ENCODE assay signal across 26 cellular contexts in the genomic region with DNA sequence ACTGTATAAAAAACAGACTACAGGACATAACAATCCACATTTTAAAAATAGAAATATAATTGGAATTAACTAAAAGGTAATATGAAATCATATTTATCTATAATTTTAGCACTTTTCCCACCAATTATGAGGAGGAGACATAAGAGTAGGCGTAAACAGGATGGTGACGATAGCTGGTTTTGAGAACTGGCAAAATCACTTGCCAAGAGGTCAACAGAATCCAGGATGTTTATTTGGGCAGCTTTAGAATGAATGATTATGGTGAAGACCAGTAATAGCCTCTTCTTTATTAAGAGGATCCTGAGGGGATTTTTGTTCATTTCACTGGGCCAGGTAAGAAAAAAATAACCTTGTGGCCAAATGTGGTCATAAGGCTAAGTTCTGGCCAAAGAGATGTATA.
DNase-seq lines count a peak whose midpoint lies in the region; ATAC-seq, FAIRE-seq and TF ChIP-seq lines count a peak whose summit lies in the region.
"Had no signal": no experiment of that assay in that cellular context is flagged by ENCODE, and none has a peak within 500 bp of the region (broad histone marks: within the 10 kb centered on the region; RNA-seq: fewer than 3 reads in every experiment).

No MANE protein-coding gene starts in this region.

- H3K36me3 Mint-ChIP-seq in activated T-helper 17 cell treated with anti-CD3 and anti-CD28 coated beads, Interleukin-2, amount 50 U/mL, for 72 hours (ENCODE audit: low read depth), result peaks cover 11% of the 10 kb centered on the region

- TF ChIP-seq CTCF in WERI-Rb-1 (IDR thresholded peaks at IDR 0.05; ENCODE audit: low read depth, low read length) (no peak), endothelial cell of umbilical vein (IDR thresholded peaks at IDR 0.05; ENCODE audit: extremely low read depth in 1 of 2, insufficient read depth in 1 of 2, low read depth in 1 of 2, low read length in 2 of 2) (no peak)

- no peaks in the 10 kb centered on the region for H3K9me3 Mint-ChIP-seq in activated T-helper 17 cell treated with anti-CD3 and anti-CD28 coated beads, Interleukin-2, amount 50 U/mL, for 72 hours
- H3K9me3 Mint-ChIP-seq: CD4-positive, alpha-beta memory T cell; CD4-positive, CD25-positive, alpha-beta regulatory T cell; CD8-positive, alpha-beta memory T cell had no signal

- dilution Hi-C loops in endothelial cell of umbilical vein (cut with MboI; ENCODE audit: extremely low pct_ligation_motif_present, low sequenced_read_pairs), result no loop called here

- no peak for DNase-seq in WERI-Rb-1
- peak; percentile 49 for DNase-seq in dermis blood vessel endothelial cell
- peak; percentile 51 for DNase-seq in endothelial cell of umbilical vein (ENCODE audit: low read depth, low spot score)
- peak; percentile 0 for DNase-seq in pulmonary artery endothelial cell (ENCODE audit: low read depth, low spot score)
- DNase-seq in C1 segment of cervical spinal cord (lab: John Stamatoyannopoulos, UW), result no peak
- DNase-seq: AML-193; CD4-positive, alpha-beta memory T cell; CD4-positive, CD25-positive, alpha-beta regulatory T cell; CD8-positive, alpha-beta memory T cell; COR-L47; DMS 273 treated with DMSO at 0.1 percent for 48 hours; DMS153; DMS53; DMS79; DND-41; EL; GDM1 had no signal

- no peak overlapping the region for H3K4me2 ChIP-seq in endothelial cell of umbilical vein (ENCODE audit: insufficient read depth, low read length)
- H3K4me2 ChIP-seq: A549; BLaER1 treated with 17β-estradiol and CSF1 and Interleukin-3, amounts not matched to agents 10 nM and 100 nM had no signal

- peak overlapping the region; percentile 76 for H3K27ac ChIP-seq in WERI-Rb-1
- no peak overlapping the region for H3K27ac ChIP-seq in endothelial cell of umbilical vein (ENCODE audit: insufficient read depth, low read depth, low read length)
- H3K27ac ChIP-seq: A549; BLaER1 treated with 17β-estradiol and CSF1 and Interleukin-3, amounts not matched to agents 10 nM and 100 nM had no signal

- no peak overlapping the region for H3K4me3 Mint-ChIP-seq in activated T-helper 17 cell treated with anti-CD3 and anti-CD28 coated beads, Interleukin-2, amount 50 U/mL, for 72 hours
- H3K4me3 Mint-ChIP-seq: B cell; CD14-positive monocyte; CD4-positive, alpha-beta memory T cell; CD4-positive, CD25-positive, alpha-beta regulatory T cell; CD8-positive, alpha-beta memory T cell had no signal

- no peaks in the 10 kb centered on the region for H4K20me1 ChIP-seq in endothelial cell of umbilical vein (replicated peaks; ENCODE audit: control insufficient read depth, extremely low read depth, insufficient read depth, low read length)
- H4K20me1 ChIP-seq: BLaER1 treated with 17β-estradiol and CSF1 and Interleukin-3, amounts not matched to agents 10 nM and 100 nM had no signal

- H2AFZ ChIP-seq in endothelial cell of umbilical vein (ENCODE audit: low read depth, low read length), result no peak overlapping the region

- CTCF ChIA-PET in endothelial cell of umbilical vein (lab: Charles Lee), result interaction anchor here (1.1 to 1.9 kb wide), 2 partner anchors 8 to 30 kb away, joined by 3 to 9 read pairs; no protein-coding TSS in a partner anchor

- no peaks in the 10 kb centered on the region for H3K27me3 Mint-ChIP-seq in activated T-helper 17 cell treated with anti-CD3 and anti-CD28 coated beads, Interleukin-2, amount 50 U/mL, for 72 hours
- H3K27me3 Mint-ChIP-seq: B cell; CD4-positive, alpha-beta memory T cell; CD4-positive, CD25-positive, alpha-beta regulatory T cell; CD8-positive, alpha-beta memory T cell had no signal

- H3K27me3 ChIP-seq in WERI-Rb-1 (ENCODE audit: insufficient read depth, low read depth, severe bottlenecking), result no peaks in the 10 kb centered on the region
- no peaks in the 10 kb centered on the region for H3K27me3 ChIP-seq in endothelial cell of umbilical vein (ENCODE audit: control insufficient read depth in 2 of 2, insufficient read depth in 2 of 2, low read length in 2 of 2)
- H3K27me3 ChIP-seq: BLaER1 treated with 17β-estradiol and CSF1 and Interleukin-3, amounts not matched to agents 10 nM and 100 nM had no signal

- no TSS peak for BruUV-seq in endothelial cell of umbilical vein (replicated peaks; lab: Mats Ljungman, UMichigan)

- POLR2A ChIA-PET in endothelial cell of umbilical vein (lab: Charles Lee), result no interaction called here

- peaks cover 5% of the 10 kb centered on the region for H3K4me1 Mint-ChIP-seq in activated T-helper 17 cell treated with anti-CD3 and anti-CD28 coated beads, Interleukin-2, amount 50 U/mL, for 72 hours

- no peak for TF ChIP-seq POLR2A in endothelial cell of umbilical vein (IDR thresholded peaks at IDR 0.05; ENCODE audit: low read depth, low read length)

- intact Hi-C loops in endothelial cell of umbilical vein (cut with micrococcal nuclease), result no loop called here

- H3K36me3 ChIP-seq in WERI-Rb-1 (no peaks in the 10 kb centered on the region), endothelial cell of umbilical vein (ENCODE audit: control insufficient read depth in 2 of 2, extremely low read depth in 1 of 2, insufficient read depth in 2 of 2, low read length in 2 of 2) (no peaks in the 10 kb centered on the region)

- no peaks in the 10 kb centered on the region for H3K79me2 ChIP-seq in endothelial cell of umbilical vein (ENCODE audit: control insufficient read depth, insufficient read depth, low read length)

- H3K9me1 ChIP-seq in endothelial cell of umbilical vein (replicated peaks; ENCODE audit: control insufficient read depth, extremely low read depth, insufficient read depth, low read length), result no peaks in the 10 kb centered on the region

- no peak for ATAC-seq in activated T-helper 17 cell treated with anti-CD3 and anti-CD28 coated beads, Interleukin-2, amount 50 U/mL, for 72 hours (replicated peaks)
- ATAC-seq in GM19397 (IDR thresholded peaks at IDR 0.05; ENCODE audit: unreplicated experiment), result no peak
- ATAC-seq: A549, GM12878 had no signal

- H3K4me3 ChIP-seq in WERI-Rb-1 (ENCODE audit: low read depth, low read length), result no peak overlapping the region
- no peak overlapping the region for H3K4me3 ChIP-seq in endothelial cell of umbilical vein (replicated peaks in 1 of 3; ENCODE audit: insufficient read depth in 1 of 3, low read depth in 1 of 3, low read length in 3 of 3)
- H3K4me3 ChIP-seq: A549; BLaER1 treated with 17β-estradiol and CSF1 and Interleukin-3, amounts not matched to agents 10 nM and 100 nM; GM12878 had no signal

- no peaks in the 10 kb centered on the region for H3K9me3 ChIP-seq in WERI-Rb-1 (ENCODE audit: severe bottlenecking)
- no peaks in the 10 kb centered on the region for H3K9me3 ChIP-seq in endothelial cell of umbilical vein (replicated peaks; ENCODE audit: control insufficient read depth, insufficient read depth, low read length)
- H3K9me3 ChIP-seq: A549; BLaER1 treated with 17β-estradiol and CSF1 and Interleukin-3, amounts not matched to agents 10 nM and 100 nM had no signal

- no peaks in the 10 kb centered on the region for H3K4me1 ChIP-seq in endothelial cell of umbilical vein (ENCODE audit: control insufficient read depth, extremely low read depth, insufficient read depth, low read length)
- H3K4me1 ChIP-seq: A549 had no signal

- no peak overlapping the region for H3K9ac ChIP-seq in endothelial cell of umbilical vein (replicated peaks; ENCODE audit: extremely low read depth, insufficient read depth, low read length)
- H3K9ac ChIP-seq: BLaER1 treated with 17β-estradiol and CSF1 and Interleukin-3, amounts not matched to agents 10 nM and 100 nM had no signal

- no peak overlapping the region for H3K27ac Mint-ChIP-seq in activated T-helper 17 cell treated with anti-CD3 and anti-CD28 coated beads, Interleukin-2, amount 50 U/mL, for 72 hours
- H3K27ac Mint-ChIP-seq: B cell; CD14-positive monocyte; CD4-positive, alpha-beta memory T cell; CD8-positive, alpha-beta memory T cell had no signal

- no peak for FAIRE-seq in endothelial cell of umbilical vein (lab: Jason Lieb, UNC)
- FAIRE-seq: A549, GM12878, GM12892, GM18507 had no signal

TF ChIP-seq in endothelial cell of umbilical vein, 7 proteins besides CTCF, POLR2A, EP300 and RAD21:
- TF ChIP-seq, protein P1, sequence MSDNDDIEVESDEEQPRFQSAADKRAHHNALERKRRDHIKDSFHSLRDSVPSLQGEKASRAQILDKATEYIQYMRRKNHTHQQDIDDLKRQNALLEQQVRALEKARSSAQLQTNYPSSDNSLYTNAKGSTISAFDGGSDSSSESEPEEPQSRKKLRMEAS (IDR thresholded peaks at IDR 0.05; ENCODE audit: insufficient read depth, insufficient read length), result no peak
- TF ChIP-seq GATA2 (IDR thresholded peaks at IDR 0.05; ENCODE audit: insufficient read depth, insufficient read length, low read depth, low read length) (no peak), FOS (IDR thresholded peaks at IDR 0.05; ENCODE audit: borderline replicate concordance, insufficient read depth, low read length) (no peak), EZH2 (IDR thresholded peaks at IDR 0.05; ENCODE audit: borderline replicate concordance, low read depth, low read length, severe bottlenecking) (no peak), JUN (IDR thresholded peaks at IDR 0.05; ENCODE audit: borderline replicate concordance, insufficient read depth, insufficient read length, low read depth) (no peak), POLR2AphosphoS5 (IDR thresholded peaks at IDR 0.05; ENCODE audit: insufficient read depth, low read depth, low read length) (no peak), MYC (IDR thresholded peaks at IDR 0.05; ENCODE audit: low read depth, low read length) (no peak)

Comparison
In these comparisons a context has a peak if more than half of its experiments do, and no peak if none do; other contexts are left out.
1. DNase-seq: peak in dermis blood vessel endothelial cell (single experiment), endothelial cell of umbilical vein (single experiment) and pulmonary artery endothelial cell (single experiment); none in WERI-Rb-1 (single experiment) and C1 segment of cervical spinal cord (0 of 14).